Comparison of ENCODE assay signal across 11 cellular contexts in the genomic region with DNA sequence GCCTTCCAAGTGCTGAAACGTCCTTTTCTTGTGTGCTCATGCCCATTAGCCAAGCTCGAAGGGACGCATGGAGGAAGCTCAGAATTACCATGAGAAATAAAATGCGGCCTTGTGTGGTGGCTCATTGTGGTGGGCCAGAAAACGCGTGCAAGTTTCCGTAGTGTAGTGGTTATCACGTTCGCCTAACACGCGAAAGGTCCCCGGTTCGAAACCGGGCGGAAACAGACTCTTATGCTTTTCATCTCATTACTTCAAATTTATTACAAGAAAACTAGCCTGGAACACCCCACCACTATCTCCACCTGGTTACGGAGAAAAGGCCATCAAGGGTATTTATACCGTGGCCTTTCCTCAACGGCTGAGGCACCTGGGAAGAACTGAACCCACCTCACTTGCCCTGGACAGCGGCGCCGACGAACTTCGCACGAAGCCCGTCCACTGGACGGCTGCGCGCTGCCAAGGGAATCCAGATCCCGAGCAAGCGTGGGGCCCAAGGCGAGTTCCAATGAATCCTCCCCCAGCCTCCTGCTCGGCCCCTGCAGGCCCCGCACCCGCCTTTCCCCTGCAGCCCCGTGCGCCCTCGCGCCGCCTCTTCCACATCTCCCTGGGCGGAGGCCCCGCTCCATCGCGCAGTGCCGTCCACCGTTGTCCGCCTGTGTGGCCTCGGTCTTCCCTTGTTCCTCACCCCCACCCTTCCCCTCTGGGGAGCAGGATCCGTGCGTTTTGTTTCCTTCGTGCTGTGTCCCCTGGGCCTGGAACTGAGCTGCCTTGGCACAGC. TPM values are rescaled to one million over a fixed set of nuclear protein-coding genes. Genes with fewer than 3 reads are reported as not detected.
DNase-seq lines count a peak whose midpoint lies in the region; ATAC-seq and TF ChIP-seq lines count a peak whose summit lies in the region.
"Not testable (repeated sequence)": the region's sequence is repeated elsewhere in the genome, so short reads cannot be mapped to it uniquely, and the experiment has no call there.
"Had no signal": no experiment of that assay in that cellular context is flagged by ENCODE, and none has a peak within 500 bp of the region (broad histone marks: within the 10 kb centered on the region; RNA-seq: fewer than 3 reads in every experiment).

No MANE protein-coding gene starts in this region.

- H3K4me1 Mint-ChIP-seq in dendritic cell treated with granulocyte-macrophage colony-stimulating factor and Interleukin-4, amounts not matched to agents 40 ng/mL and 50 ng/mL, for 4 days (ENCODE audit: low read depth), result peaks cover 33% of the 10 kb centered on the region

- DNase-seq in AG09319 (ENCODE audit: extremely low read depth, low read depth), result peak; percentile 46
- DNase-seq in LHCN-M2 (ENCODE audit: low read depth), result peak; percentile 68
- DNase-seq in SK-N-DZ (ENCODE audit: low spot score), result peak; percentile 75
- DNase-seq in activated CD8-positive, alpha-beta memory T cell treated with anti-CD3 and anti-CD28 coated beads, Interleukin-2, amount 50 U/mL, for 48 hours, result peak; percentile 100
- DNase-seq in kidney tubule cell (ENCODE audit: low spot score), result peak; percentile 89
- DNase-seq in stimulated activated CD4-positive, alpha-beta T cell treated with anti-CD3 and anti-CD28 coated beads, Interleukin-2, amount 100 ng/mL, for 24 hours, result peak; percentile 80 to 95

- H3K27me3 Mint-ChIP-seq in dendritic cell treated with granulocyte-macrophage colony-stimulating factor and Interleukin-4, amounts not matched to agents 40 ng/mL and 50 ng/mL, for 4 days, result peaks cover 94% of the 10 kb centered on the region

- H3K9me3 Mint-ChIP-seq in dendritic cell treated with granulocyte-macrophage colony-stimulating factor and Interleukin-4, amounts not matched to agents 40 ng/mL and 50 ng/mL, for 4 days, result not testable (repeated sequence)

- intact Hi-C loops in dendritic cell treated with granulocyte-macrophage colony-stimulating factor and Interleukin-4, amounts not matched to agents 40 ng/mL and 50 ng/mL, for 4 days (cut with micrococcal nuclease), result loop anchor here (5.0 kb wide), 1 partner anchor 38 kb away; the partner anchor contains the start of gene TRIM7

- peak; percentile 39 for ATAC-seq in GM21360 (IDR thresholded peaks at IDR 0.05; ENCODE audit: unreplicated experiment)

- H3K27ac Mint-ChIP-seq in dendritic cell treated with granulocyte-macrophage colony-stimulating factor and Interleukin-4, amounts not matched to agents 40 ng/mL and 50 ng/mL, for 4 days, result not testable (repeated sequence)

- H3K4me3 Mint-ChIP-seq in dendritic cell treated with granulocyte-macrophage colony-stimulating factor and Interleukin-4, amounts not matched to agents 40 ng/mL and 50 ng/mL, for 4 days, result peak overlapping the region; percentile 22

- not testable (repeated sequence) for H3K36me3 Mint-ChIP-seq in dendritic cell treated with granulocyte-macrophage colony-stimulating factor and Interleukin-4, amounts not matched to agents 40 ng/mL and 50 ng/mL, for 4 days (ENCODE audit: low read depth)

- TF ChIP-seq CTCF in AG09319 (IDR thresholded peaks at IDR 0.05; ENCODE audit: low read depth, low read length), result not testable (repeated sequence)

RNA-seq across cellular contexts. Expression of gene OR2V2, which starts 22.3 kb away (rescaled TPM):
- not detected in 2 replicates for total RNA-seq in LHCN-M2 (2014; rRNA removed)
- polyA plus RNA-seq in LHCN-M2 (2012), result not detected
- not detected in 2 replicates for polyA plus RNA-seq in SK-N-DZ (2014; cell fraction: cytosol; rRNA removed)
- polyA plus RNA-seq in SK-N-DZ (2014; cell fraction: nucleus; rRNA removed), result not detected in 2 replicates
- total RNA-seq: frontal cortex, Right ventricle myocardium inferior, sigmoid colon had no signal
- polyA plus RNA-seq: sigmoid colon had no signal

RNA-seq across cellular contexts. Expression of gene TRIM7, which starts 35.3 kb away (rescaled TPM):
- total RNA-seq in LHCN-M2 (2014; rRNA removed), result 1.5 and 1.6 TPM in 2 replicates
- 2.4 TPM for polyA plus RNA-seq in LHCN-M2 (2012)
- 0.17 and 1.8 TPM in 2 replicates for polyA plus RNA-seq in SK-N-DZ (2014; cell fraction: cytosol; rRNA removed)
- polyA plus RNA-seq in SK-N-DZ (2014; cell fraction: nucleus; rRNA removed), result 2.4 and 4.4 TPM in 2 replicates

RNA-seq across cellular contexts. Expression of gene OR2V1, which starts 38.7 kb away (rescaled TPM):
- total RNA-seq in LHCN-M2 (2014; rRNA removed), result not detected in 2 replicates
- not detected for polyA plus RNA-seq in LHCN-M2 (2012)
- polyA plus RNA-seq in SK-N-DZ (2014; cell fraction: cytosol; rRNA removed), result not detected in 2 replicates
- polyA plus RNA-seq in SK-N-DZ (2014; cell fraction: nucleus; rRNA removed), result not detected in 2 replicates
- total RNA-seq: frontal cortex, Right ventricle myocardium inferior, sigmoid colon had no signal
- polyA plus RNA-seq: sigmoid colon had no signal

RNA-seq across cellular contexts. Expression of gene TRIM41, which starts 53.4 kb away (rescaled TPM):
- 14.4 and 18.8 TPM in 2 replicates for total RNA-seq in LHCN-M2 (2014; rRNA removed)
- 22.9 TPM for polyA plus RNA-seq in LHCN-M2 (2012)
- 12.7 and 19.2 TPM in 2 replicates for polyA plus RNA-seq in SK-N-DZ (2014; cell fraction: cytosol; rRNA removed)
- 56.8 and 82.1 TPM in 2 replicates for polyA plus RNA-seq in SK-N-DZ (2014; cell fraction: nucleus; rRNA removed)

Comparison
In these comparisons a context has a peak if more than half of its experiments do, and no peak if none do; other contexts are left out.
1. Peak in every context shown above with its lines: DNase-seq and ATAC-seq.
2. DNase-seq: peak in every context shown above with its lines; median percentile 100 in activated CD8-positive, alpha-beta memory T cell treated with anti-CD3 and anti-CD28 coated beads, Interleukin-2, amount 50 U/mL, for 48 hours; 89 in kidney tubule cell; 88 in stimulated activated CD4-positive, alpha-beta T cell treated with anti-CD3 and anti-CD28 coated beads, Interleukin-2, amount 100 ng/mL, for 24 hours; 75 in SK-N-DZ; 68 in LHCN-M2; 46 in AG09319.